Comparison of ENCODE assay signal across 1 cellular context in the genomic region with DNA sequence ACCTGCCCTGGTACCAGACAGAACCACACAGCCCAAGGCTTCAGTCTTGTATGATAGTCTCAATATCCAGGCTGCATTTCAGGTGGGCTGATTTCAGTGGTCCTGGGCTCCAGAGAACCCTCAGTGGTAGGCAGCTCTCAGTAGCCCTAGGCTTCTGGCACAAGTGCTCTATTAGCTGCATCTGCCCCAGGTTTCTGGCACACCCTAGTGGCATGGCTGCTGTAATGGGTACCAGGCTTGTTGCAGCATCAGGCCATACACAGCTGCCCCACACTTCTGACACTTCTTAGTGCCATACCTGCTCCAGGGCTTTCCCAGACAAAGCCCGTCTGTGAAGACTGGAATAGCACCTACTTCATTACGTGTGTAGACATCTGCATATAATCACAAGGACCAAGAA.
TF ChIP-seq lines count a peak whose summit lies in the region.

No MANE protein-coding gene starts in this region.

TF ChIP-seq in GM23338, 12 proteins besides CTCF, POLR2A, EP300 and RAD21 (continued from another document):
- TF ChIP-seq STAT1 (IDR thresholded peaks at IDR 0.05; ENCODE audit: unreplicated experiment) (no peak), ZNF114 (CRISPR knock-in tag; IDR thresholded peaks at IDR 0.05) (no peak)
- TF ChIP-seq, protein P1, sequence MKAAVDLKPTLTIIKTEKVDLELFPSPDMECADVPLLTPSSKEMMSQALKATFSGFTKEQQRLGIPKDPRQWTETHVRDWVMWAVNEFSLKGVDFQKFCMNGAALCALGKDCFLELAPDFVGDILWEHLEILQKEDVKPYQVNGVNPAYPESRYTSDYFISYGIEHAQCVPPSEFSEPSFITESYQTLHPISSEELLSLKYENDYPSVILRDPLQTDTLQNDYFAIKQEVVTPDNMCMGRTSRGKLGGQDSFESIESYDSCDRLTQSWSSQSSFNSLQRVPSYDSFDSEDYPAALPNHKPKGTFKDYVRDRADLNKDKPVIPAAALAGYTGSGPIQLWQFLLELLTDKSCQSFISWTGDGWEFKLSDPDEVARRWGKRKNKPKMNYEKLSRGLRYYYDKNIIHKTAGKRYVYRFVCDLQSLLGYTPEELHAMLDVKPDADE (IDR thresholded peaks at IDR 0.05), result no peak
- TF ChIP-seq, protein P2, sequence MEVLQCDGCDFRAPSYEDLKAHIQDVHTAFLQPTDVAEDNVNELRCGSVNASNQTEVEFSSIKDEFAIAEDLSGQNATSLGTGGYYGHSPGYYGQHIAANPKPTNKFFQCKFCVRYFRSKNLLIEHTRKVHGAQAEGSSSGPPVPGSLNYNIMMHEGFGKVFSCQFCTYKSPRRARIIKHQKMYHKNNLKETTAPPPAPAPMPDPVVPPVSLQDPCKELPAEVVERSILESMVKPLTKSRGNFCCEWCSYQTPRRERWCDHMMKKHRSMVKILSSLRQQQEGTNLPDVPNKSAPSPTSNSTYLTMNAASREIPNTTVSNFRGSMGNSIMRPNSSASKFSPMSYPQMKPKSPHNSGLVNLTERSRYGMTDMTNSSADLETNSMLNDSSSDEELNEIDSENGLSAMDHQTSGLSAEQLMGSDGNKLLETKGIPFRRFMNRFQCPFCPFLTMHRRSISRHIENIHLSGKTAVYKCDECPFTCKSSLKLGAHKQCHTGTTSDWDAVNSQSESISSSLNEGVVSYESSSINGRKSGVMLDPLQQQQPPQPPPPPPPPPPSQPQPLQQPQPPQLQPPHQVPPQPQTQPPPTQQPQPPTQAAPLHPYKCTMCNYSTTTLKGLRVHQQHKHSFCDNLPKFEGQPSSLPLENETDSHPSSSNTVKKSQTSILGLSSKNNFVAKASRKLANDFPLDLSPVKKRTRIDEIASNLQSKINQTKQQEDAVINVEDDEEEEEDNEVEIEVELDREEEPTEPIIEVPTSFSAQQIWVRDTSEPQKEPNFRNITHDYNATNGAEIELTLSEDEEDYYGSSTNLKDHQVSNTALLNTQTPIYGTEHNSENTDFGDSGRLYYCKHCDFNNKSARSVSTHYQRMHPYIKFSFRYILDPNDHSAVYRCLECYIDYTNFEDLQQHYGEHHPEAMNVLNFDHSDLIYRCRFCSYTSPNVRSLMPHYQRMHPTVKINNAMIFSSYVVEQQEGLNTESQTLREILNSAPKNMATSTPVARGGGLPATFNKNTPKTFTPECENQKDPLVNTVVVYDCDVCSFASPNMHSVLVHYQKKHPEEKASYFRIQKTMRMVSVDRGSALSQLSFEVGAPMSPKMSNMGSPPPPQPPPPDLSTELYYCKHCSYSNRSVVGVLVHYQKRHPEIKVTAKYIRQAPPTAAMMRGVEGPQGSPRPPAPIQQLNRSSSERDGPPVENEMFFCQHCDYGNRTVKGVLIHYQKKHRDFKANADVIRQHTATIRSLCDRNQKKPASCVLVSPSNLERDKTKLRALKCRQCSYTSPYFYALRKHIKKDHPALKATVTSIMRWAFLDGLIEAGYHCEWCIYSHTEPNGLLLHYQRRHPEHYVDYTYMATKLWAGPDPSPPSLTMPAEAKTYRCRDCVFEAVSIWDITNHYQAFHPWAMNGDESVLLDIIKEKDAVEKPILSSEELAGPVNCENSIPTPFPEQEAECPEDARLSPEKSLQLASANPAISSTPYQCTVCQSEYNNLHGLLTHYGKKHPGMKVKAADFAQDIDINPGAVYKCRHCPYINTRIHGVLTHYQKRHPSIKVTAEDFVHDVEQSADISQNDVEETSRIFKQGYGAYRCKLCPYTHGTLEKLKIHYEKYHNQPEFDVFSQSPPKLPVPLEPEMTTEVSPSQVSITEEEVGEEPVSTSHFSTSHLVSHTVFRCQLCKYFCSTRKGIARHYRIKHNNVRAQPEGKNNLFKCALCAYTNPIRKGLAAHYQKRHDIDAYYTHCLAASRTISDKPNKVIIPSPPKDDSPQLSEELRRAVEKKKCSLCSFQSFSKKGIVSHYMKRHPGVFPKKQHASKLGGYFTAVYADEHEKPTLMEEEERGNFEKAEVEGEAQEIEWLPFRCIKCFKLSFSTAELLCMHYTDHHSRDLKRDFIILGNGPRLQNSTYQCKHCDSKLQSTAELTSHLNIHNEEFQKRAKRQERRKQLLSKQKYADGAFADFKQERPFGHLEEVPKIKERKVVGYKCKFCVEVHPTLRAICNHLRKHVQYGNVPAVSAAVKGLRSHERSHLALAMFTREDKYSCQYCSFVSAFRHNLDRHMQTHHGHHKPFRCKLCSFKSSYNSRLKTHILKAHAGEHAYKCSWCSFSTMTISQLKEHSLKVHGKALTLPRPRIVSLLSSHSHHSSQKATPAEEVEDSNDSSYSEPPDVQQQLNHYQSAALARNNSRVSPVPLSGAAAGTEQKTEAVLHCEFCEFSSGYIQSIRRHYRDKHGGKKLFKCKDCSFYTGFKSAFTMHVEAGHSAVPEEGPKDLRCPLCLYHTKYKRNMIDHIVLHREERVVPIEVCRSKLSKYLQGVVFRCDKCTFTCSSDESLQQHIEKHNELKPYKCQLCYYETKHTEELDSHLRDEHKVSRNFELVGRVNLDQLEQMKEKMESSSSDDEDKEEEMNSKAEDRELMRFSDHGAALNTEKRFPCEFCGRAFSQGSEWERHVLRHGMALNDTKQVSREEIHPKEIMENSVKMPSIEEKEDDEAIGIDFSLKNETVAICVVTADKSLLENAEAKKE (CRISPR knock-in tag; IDR thresholded peaks at IDR 0.05), result no peak
